Comparison of ENCODE assay signal across 29 cellular contexts in the genomic region with DNA sequence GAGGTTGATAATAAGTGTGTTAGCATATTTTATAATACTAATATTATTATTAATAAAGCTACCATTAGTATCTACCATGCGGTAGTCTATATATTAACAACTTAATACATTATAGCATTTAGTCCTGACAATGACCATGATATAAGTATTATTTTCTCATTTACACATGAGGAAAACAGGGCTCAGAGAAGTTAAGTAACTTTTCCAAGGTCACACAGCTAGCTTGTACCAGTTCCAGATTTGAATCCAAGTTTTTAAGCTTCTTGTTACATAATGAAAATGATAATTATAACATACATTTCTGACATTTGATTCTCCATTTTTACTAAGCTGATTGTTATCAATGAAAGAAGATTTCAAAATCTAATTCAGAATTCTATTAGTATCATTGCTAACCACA.
"Had no signal": no experiment of that assay in that cellular context is flagged by ENCODE, and none has a peak within 500 bp of the region (broad histone marks: within the 10 kb centered on the region; RNA-seq: fewer than 3 reads in every experiment).

No MANE protein-coding gene starts in this region.

- H3K4me3 ChIP-seq: stomach, suprapubic skin, testis, thoracic aorta, thyroid gland, tibial artery, tibial nerve, transverse colon, upper lobe of left lung, upper lobe of right lung, uterus, vagina had no signal

- H3K36me3 ChIP-seq: stomach, suprapubic skin, thoracic aorta, thyroid gland, tibial artery, tibial nerve, transverse colon, upper lobe of left lung, upper lobe of right lung, uterus, vagina had no signal

- FAIRE-seq: urothelium cell line had no signal

- DNase-seq: stimulated activated CD4-positive, alpha-beta T cell treated with anti-CD3 and anti-CD28 coated beads, Interleukin-2, amount 100 ng/mL, for 48 hours; stimulated activated CD4-positive, alpha-beta T cell treated with anti-CD3 and anti-CD28 coated beads, Interleukin-4, amount 100 ng/mL, for 1 hour; stimulated activated CD4-positive, alpha-beta T cell treated with anti-CD3 and anti-CD28 coated beads, Interleukin-4, amount 100 ng/mL, for 24 hours; stimulated activated CD4-positive, alpha-beta T cell treated with anti-CD3 and anti-CD28 coated beads, Interleukin-4, amount 100 ng/mL, for 4 hours; stimulated activated CD8-positive, alpha-beta memory T cell treated with anti-CD3 and anti-CD28 coated beads, Interleukin-4, amount 100 ng/mL, for 48 hours; stimulated activated naive B cell treated with anti-CD40 and anti-IgM and Interleukin-4, amounts not matched to agents 10 μg/mL and 1 μg/mL and 100 μg/mL, for 72 hours; stimulated activated naive CD4-positive, alpha-beta T cell; stimulated activated naive CD4-positive, alpha-beta T cell treated with Interleukin-2 at 50 U/mL for 16 hours; stimulated activated naive CD8-positive, alpha-beta T cell treated with anti-CD3 and anti-CD28 coated beads, Interleukin-15, amount 100 ng/mL, for 72 hours; stimulated activated naive CD8-positive, alpha-beta T cell treated with anti-CD3 and anti-CD28 coated beads, Interleukin-15, Interleukin-2, amounts not matched to agents 100 U/mL and 50 U/mL, for 24 hours; stomach; substantia nigra; testis; thyroid gland; tibial artery; transverse colon; trophoblast cell; upper lobe of left lung; upper lobe of right lung; uterus had no signal

- H3K4me3 Mint-ChIP-seq: stimulated activated effector memory CD8-positive, alpha-beta T cell treated with anti-CD3 and anti-CD28 coated beads, Interleukin-12 subunit alpha, Interleukin-12 subunit beta, amount 100 ng/mL, for 72 hours; stimulated activated memory B cell treated with anti-CD40 and anti-IgM and Interleukin-4, amounts not matched to agents 10 μg/mL and 1 μg/mL and 100 μg/mL, for 72 hours; stimulated activated naive B cell treated with anti-CD40 and anti-IgM and Interleukin-4, amounts not matched to agents 10 μg/mL and 1 μg/mL and 100 μg/mL, for 72 hours; stimulated activated naive CD8-positive, alpha-beta T cell treated with anti-CD3 and anti-CD28 coated beads, Interleukin-15, amount 100 ng/mL, for 72 hours; stimulated activated naive CD8-positive, alpha-beta T cell treated with anti-CD3 and anti-CD28 coated beads, Interleukin-15, Interleukin-2, amounts not matched to agents 100 ng/mL and 50 ng/mL, for 24 hours; type B pancreatic cell had no signal

- ATAC-seq: stimulated activated effector memory CD8-positive, alpha-beta T cell treated with anti-CD3 and anti-CD28 coated beads, Interleukin-12 subunit alpha, Interleukin-12 subunit beta, amount 100 ng/mL, for 72 hours; stimulated activated memory B cell treated with anti-CD40 and anti-IgM and Interleukin-4, amounts not matched to agents 10 μg/mL and 1 μg/mL and 100 μg/mL, for 72 hours; stimulated activated naive B cell treated with anti-CD40 and anti-IgM and Interleukin-4, amounts not matched to agents 10 μg/mL and 1 μg/mL and 100 μg/mL, for 72 hours; stimulated activated naive CD8-positive, alpha-beta T cell treated with anti-CD3 and anti-CD28 coated beads, Interleukin-15, amount 100 ng/mL, for 72 hours; stimulated activated naive CD8-positive, alpha-beta T cell treated with anti-CD3 and anti-CD28 coated beads, Interleukin-15, Interleukin-2, amounts not matched to agents 100 U/mL and 50 U/mL, for 24 hours; upper lobe of right lung had no signal

- H3K4me1 Mint-ChIP-seq: stimulated activated effector memory CD8-positive, alpha-beta T cell treated with anti-CD3 and anti-CD28 coated beads, Interleukin-12 subunit alpha, Interleukin-12 subunit beta, amount 100 ng/mL, for 72 hours; stimulated activated memory B cell treated with anti-CD40 and anti-IgM and Interleukin-4, amounts not matched to agents 10 μg/mL and 1 μg/mL and 100 μg/mL, for 72 hours; stimulated activated naive B cell treated with anti-CD40 and anti-IgM and Interleukin-4, amounts not matched to agents 10 μg/mL and 1 μg/mL and 100 μg/mL, for 72 hours; stimulated activated naive CD8-positive, alpha-beta T cell treated with anti-CD3 and anti-CD28 coated beads, Interleukin-15, amount 100 ng/mL, for 72 hours had no signal

- H3K27me3 Mint-ChIP-seq: type B pancreatic cell had no signal

- H3K27ac ChIP-seq: stomach, suprapubic skin, testis, thoracic aorta, thyroid gland, tibial artery, tibial nerve, transverse colon, upper lobe of left lung, upper lobe of right lung, uterus, vagina had no signal

- H3K9me3 ChIP-seq: stomach, suprapubic skin, testis, thoracic aorta, thyroid gland, tibial artery, tibial nerve, transverse colon, upper lobe of left lung, upper lobe of right lung, uterus, vagina had no signal

- H3K9me3 Mint-ChIP-seq: stimulated activated effector memory CD8-positive, alpha-beta T cell treated with anti-CD3 and anti-CD28 coated beads, Interleukin-12 subunit alpha, Interleukin-12 subunit beta, amount 100 ng/mL, for 72 hours; stimulated activated memory B cell treated with anti-CD40 and anti-IgM and Interleukin-4, amounts not matched to agents 10 μg/mL and 1 μg/mL and 100 μg/mL, for 72 hours; stimulated activated naive B cell treated with anti-CD40 and anti-IgM and Interleukin-4, amounts not matched to agents 10 μg/mL and 1 μg/mL and 100 μg/mL, for 72 hours; stimulated activated naive CD8-positive, alpha-beta T cell treated with anti-CD3 and anti-CD28 coated beads, Interleukin-15, amount 100 ng/mL, for 72 hours; stimulated activated naive CD8-positive, alpha-beta T cell treated with anti-CD3 and anti-CD28 coated beads, Interleukin-15, Interleukin-2, amounts not matched to agents 100 ng/mL and 50 ng/mL, for 24 hours; type B pancreatic cell had no signal

- H3K4me1 ChIP-seq: stomach, suprapubic skin, testis, thyroid gland, tibial artery, tibial nerve, transverse colon, upper lobe of left lung, upper lobe of right lung, vagina had no signal

- H3K27ac Mint-ChIP-seq: stimulated activated effector memory CD8-positive, alpha-beta T cell treated with anti-CD3 and anti-CD28 coated beads, Interleukin-12 subunit alpha, Interleukin-12 subunit beta, amount 100 ng/mL, for 72 hours; stimulated activated memory B cell treated with anti-CD40 and anti-IgM and Interleukin-4, amounts not matched to agents 10 μg/mL and 1 μg/mL and 100 μg/mL, for 72 hours; stimulated activated naive B cell treated with anti-CD40 and anti-IgM and Interleukin-4, amounts not matched to agents 10 μg/mL and 1 μg/mL and 100 μg/mL, for 72 hours; stimulated activated naive CD8-positive, alpha-beta T cell treated with anti-CD3 and anti-CD28 coated beads, Interleukin-15, amount 100 ng/mL, for 72 hours; stimulated activated naive CD8-positive, alpha-beta T cell treated with anti-CD3 and anti-CD28 coated beads, Interleukin-15, Interleukin-2, amounts not matched to agents 100 ng/mL and 50 ng/mL, for 24 hours; type B pancreatic cell had no signal

- H3K36me3 Mint-ChIP-seq: stimulated activated effector memory CD8-positive, alpha-beta T cell treated with anti-CD3 and anti-CD28 coated beads, Interleukin-12 subunit alpha, Interleukin-12 subunit beta, amount 100 ng/mL, for 72 hours; stimulated activated memory B cell treated with anti-CD40 and anti-IgM and Interleukin-4, amounts not matched to agents 10 μg/mL and 1 μg/mL and 100 μg/mL, for 72 hours; stimulated activated naive B cell treated with anti-CD40 and anti-IgM and Interleukin-4, amounts not matched to agents 10 μg/mL and 1 μg/mL and 100 μg/mL, for 72 hours; type B pancreatic cell had no signal

- H3K27me3 ChIP-seq: stomach, testis, thyroid gland, tibial nerve, transverse colon, upper lobe of left lung, upper lobe of right lung, uterus, vagina had no signal
